In the genomic region with DNA sequence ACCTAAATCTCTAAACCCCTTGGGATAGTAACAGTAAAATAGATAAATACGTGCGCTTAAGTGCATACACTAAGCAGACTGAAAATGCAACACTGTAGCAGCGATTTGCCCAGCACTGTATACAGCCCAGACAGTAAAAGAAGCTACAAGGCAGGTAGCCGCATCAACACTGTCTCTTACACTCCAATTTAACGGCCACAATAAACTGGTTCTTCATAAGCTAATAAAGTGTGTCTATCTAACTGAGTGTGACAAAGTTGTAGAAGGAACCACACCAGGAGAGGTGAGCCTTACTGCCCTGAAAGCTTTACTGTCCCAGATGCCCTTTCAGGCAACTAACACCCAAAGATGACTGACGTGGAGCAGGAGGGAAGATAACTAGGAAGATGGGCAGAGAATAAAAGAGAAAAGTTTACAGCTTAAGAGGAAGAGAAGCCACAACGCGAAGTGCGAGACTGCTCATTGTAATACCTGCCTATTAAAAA, we compare ENCODE assay signal across 8 cellular contexts. TPM values are rescaled to one million over a fixed set of nuclear protein-coding genes. Genes with fewer than 3 reads are reported as not detected.
A peak's percentile ranks its signal among the peaks of the same experiment; 100 is the strongest.
DNase-seq lines count a peak whose midpoint lies in the region; ATAC-seq and TF ChIP-seq lines count a peak whose summit lies in the region.

No MANE protein-coding gene starts in this region.

- H3K4me1 ChIP-seq in body of pancreas (peaks cover 49% of the 10 kb centered on the region), mucosa of descending colon (ENCODE audit: low read depth) (peaks cover 60% of the 10 kb centered on the region)

- H3K27ac ChIP-seq in AG04450 (ENCODE audit: low read depth, low read length) = peak overlapping the region; percentile 61
- H3K27ac ChIP-seq in body of pancreas = peak overlapping the region; percentile 94 to 97 (median 96)

- H3K27me3 ChIP-seq in AG04450 (ENCODE audit: control insufficient read depth, insufficient read depth, low read length) (no peaks in the 10 kb centered on the region), body of pancreas (no peaks in the 10 kb centered on the region)

- WGBS in body of pancreas, 2 donors = 13 to 14% methylated on average over 9 of the region's 9 CpGs

- H3K4me3 ChIP-seq in AG04450 (ENCODE audit: low read depth, low read length) (peak overlapping the region; percentile 92), body of pancreas (peak overlapping the region; percentile 43 to 73), mucosa of descending colon (peak overlapping the region; percentile 80)

- H3K9me3 ChIP-seq in AG04450 (ENCODE audit: control insufficient read depth, insufficient read depth, low read length) (no peaks in the 10 kb centered on the region), body of pancreas (no peaks in the 10 kb centered on the region), mucosa of descending colon (no peaks in the 10 kb centered on the region)

- TF ChIP-seq CTCF in AG04450 (IDR thresholded peaks at IDR 0.05; ENCODE audit: low read depth, low read length) = no peak
- no peak for TF ChIP-seq CTCF in body of pancreas (IDR thresholded peaks at IDR 0.05)
- no peak for TF ChIP-seq CTCF in mucosa of descending colon (IDR thresholded peaks at IDR 0.05)

- POLR2A ChIA-PET in AG04450 (lab: Yijun Ruan, JAX) = interaction anchor here (0.8 to 2.2 kb wide), 4 partner anchors 16 to 38 kb away, joined by 3 to 13 read pairs (median 10); a partner anchor contains a TSS

- DNase-seq in AG04450 (ENCODE audit: low read depth, low spot score) (no peak), body of pancreas (no peak), mucosa of descending colon (no peak), pons (ENCODE audit: low spot score) (no peak), NCI-H128 (lab: John Stamatoyannopoulos, UW; ENCODE audit: unreplicated experiment) (no peak), kidney glomerular epithelial cell (lab: John Stamatoyannopoulos, UW) (no peak)

- no peaks in the 10 kb centered on the region for H3K36me3 ChIP-seq in body of pancreas (replicated peaks in 1 of 2; ENCODE audit: insufficient read depth in 1 of 2, low read depth in 2 of 2)
- no peaks in the 10 kb centered on the region for H3K36me3 ChIP-seq in mucosa of descending colon (ENCODE audit: low read depth)

- intact Hi-C loops in body of pancreas (cut with DNase I) = no loop called here
- intact Hi-C loops in mucosa of descending colon (cut with DNase I, micrococcal nuclease) = no loop called here

- no peak for TF ChIP-seq POLR2A in body of pancreas (IDR thresholded peaks at IDR 0.05)

- CTCF ChIA-PET in AG04450 (lab: Charles Lee) = interaction anchor here (0.8 kb wide), 1 partner anchor 39 kb away, joined by 4 read pairs; no protein-coding TSS in a partner anchor

- ATAC-seq in HG02852 (IDR thresholded peaks at IDR 0.05; ENCODE audit: unreplicated experiment) = peak; percentile 4
- no peak for ATAC-seq in body of pancreas
- peak; percentile 47 for ATAC-seq in mucosa of descending colon
- no peak for ATAC-seq in HG02884 (IDR thresholded peaks at IDR 0.05; ENCODE audit: unreplicated experiment)

RNA-seq across cellular contexts. Expression of a gene that starts 0.8 kb away (rescaled TPM):
- polyA plus RNA-seq in AG04450 (2011; rRNA removed) = 136 and 150 TPM in 2 replicates
- polyA minus RNA-seq in AG04450 (2011; rRNA and poly(A)+ RNA removed) = 117 and 131 TPM in 2 replicates
- total RNA-seq in body of pancreas (10 to 100 TPM; 17.5 to 39.2 TPM), mucosa of descending colon (10 to 100 TPM; 69.8 to 96.1 (median 78.7) TPM)

RNA-seq across cellular contexts. Expression of a gene that starts 17.1 kb away (rescaled TPM):
- 10.0 and 10.1 TPM in 2 replicates for polyA plus RNA-seq in AG04450 (2011; rRNA removed)
- polyA minus RNA-seq in AG04450 (2011; rRNA and poly(A)+ RNA removed) = 26.9 and 30.0 TPM in 2 replicates
- total RNA-seq in body of pancreas (10 to 100 TPM; 23.1 to 71.9 TPM), mucosa of descending colon (10 to 100 TPM; 31.9 to 36.5 (median 33.5) TPM)

Comparison
In these comparisons a context has a peak if more than half of its experiments do, and no peak if none do; other contexts are left out.
1. ATAC-seq: peak in HG02852 (single experiment) and mucosa of descending colon (single experiment); none in body of pancreas (single experiment) and HG02884 (single experiment).
2. Peak in every context shown above with its lines, with median percentiles within 50 percentile points of each other: H3K4me3 ChIP-seq.